Comparison of ENCODE assay signal across 8 cellular contexts in the genomic region with DNA sequence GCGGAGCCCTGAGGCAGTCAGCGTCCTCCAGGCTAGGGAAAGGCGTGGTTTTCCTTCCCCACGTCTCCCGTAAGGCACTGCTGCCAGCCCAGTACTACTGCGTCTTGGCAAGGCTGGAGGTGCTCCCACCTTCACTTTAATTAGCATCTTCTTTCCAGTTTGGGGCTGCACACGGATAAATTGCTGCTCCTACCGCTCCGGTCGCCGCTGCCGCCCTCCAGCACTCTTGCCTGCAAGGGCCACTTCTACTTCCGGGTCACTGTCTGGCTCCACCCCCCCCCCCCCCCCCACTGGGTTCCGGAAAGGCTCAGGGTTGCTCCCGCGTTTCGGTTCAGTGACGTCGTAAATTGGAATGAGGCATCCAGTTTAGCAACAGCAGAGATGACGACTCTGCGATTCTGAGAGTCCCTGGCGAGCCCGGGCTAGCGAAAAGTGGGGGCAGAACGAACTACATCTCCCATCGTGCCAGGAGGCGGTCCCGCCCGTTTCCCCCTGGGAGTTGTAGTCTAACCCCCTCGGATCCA. TPM values are rescaled to one million over a fixed set of nuclear protein-coding genes. Genes with fewer than 3 reads are reported as not detected.
A peak's percentile ranks its signal among the peaks of the same experiment; 100 is the strongest.
DNase-seq lines count a peak whose midpoint lies in the region; ATAC-seq, FAIRE-seq and TF ChIP-seq lines count a peak whose summit lies in the region.

A gene (minus strand): TSS at position 247 of the 524 bp plus-strand sequence. CDS start 100 bp downstream, at position 147.

- H3K36me3 ChIP-seq in SU-DHL-6 (ENCODE audit: low read length) (peaks cover 3% of the 10 kb centered on the region; the same call in 1 of the 2 replicates), pancreas (peaks cover 5 to 15% (median 11%) of the 10 kb centered on the region in 3 donors), thyroid gland (peaks cover 16 to 17% of the 10 kb centered on the region in 2 donors)

- ATAC-seq in HG02759 (IDR thresholded peaks at IDR 0.05; ENCODE audit: unreplicated experiment) (peak; percentile 80), Right ventricle myocardium inferior (peak; percentile 91), pancreas (peak; percentile 86 to 93 (median 92))
- ATAC-seq in activated naive CD8-positive, alpha-beta T cell treated with anti-CD3 and anti-CD28 coated beads, Interleukin-2, amount 10 ng/mL, durations not matched to agents 7 days and 5 days (ENCODE audit: low read depth): peak; percentile 82

- DNase-seq in GM12864 (ENCODE audit: low read depth) (peak; percentile 65), NCI-H1417 (lab: John Stamatoyannopoulos, UW) (peak; percentile 92 to 97 (median 96)), Right ventricle myocardium inferior (ENCODE audit: missing footprints) (peak; percentile 96), pancreas (peak; percentile 81 to 91 (median 86)), thyroid gland (peak; percentile 89 to 91)
- peak; percentile 86 for DNase-seq in activated naive CD8-positive, alpha-beta T cell treated with anti-CD3 and anti-CD28 coated beads, Interleukin-2, amount 10 ng/mL, durations not matched to agents 7 days and 5 days

- H3K9ac ChIP-seq in SU-DHL-6 (ENCODE audit: low read length): peak within 1 kb of the TSS; percentile 81

- TF ChIP-seq CTCF in GM12864 (IDR thresholded peaks at IDR 0.05; ENCODE audit: low read depth, low read length, missing control alignments): no peak
- no peak for TF ChIP-seq CTCF in SU-DHL-6 (IDR thresholded peaks at IDR 0.05; ENCODE audit: insufficient read depth, low read length, poor library complexity, severe bottlenecking)
- TF ChIP-seq CTCF in pancreas (IDR thresholded peaks at IDR 0.05): no peak
- TF ChIP-seq CTCF in thyroid gland (IDR thresholded peaks at IDR 0.05): peak in 1 of 6 experiments; percentile 5

- H3K27me3 Mint-ChIP-seq in activated naive CD8-positive, alpha-beta T cell treated with anti-CD3 and anti-CD28 coated beads, Interleukin-2, amount 10 ng/mL, durations not matched to agents 7 days and 5 days: no peaks in the 10 kb centered on the region

- WGBS in pancreas, 2 donors: 0% methylated on average over 30 of the region's 30 CpGs
- WGBS in thyroid gland, 2 donors: 0 to 1% methylated on average over 20 of the region's 30 CpGs

- H3K9me3 Mint-ChIP-seq in activated naive CD8-positive, alpha-beta T cell treated with anti-CD3 and anti-CD28 coated beads, Interleukin-2, amount 10 ng/mL, durations not matched to agents 7 days and 5 days: no peaks in the 10 kb centered on the region

- H3F3A ChIP-seq in SU-DHL-6 (ENCODE audit: insufficient read depth): peaks cover 20% of the 10 kb centered on the region; the same call in 1 of the 2 replicates

- H3K4me3 ChIP-seq in GM12864 (ENCODE audit: low read depth, low read length): peak within 1 kb of the TSS; percentile 83
- peak within 1 kb of the TSS; percentile 99 for H3K4me3 ChIP-seq in SU-DHL-6 (ENCODE audit: insufficient read depth, low read length, poor library complexity, severe bottlenecking)
- peak within 1 kb of the TSS; percentile 33 to 95 (median 76) for H3K4me3 ChIP-seq in pancreas
- H3K4me3 ChIP-seq in thyroid gland (replicated peaks in 1 of 3): peak within 1 kb of the TSS; percentile 56 to 92 (median 78)

- TF ChIP-seq POLR2A in thyroid gland (IDR thresholded peaks at IDR 0.05): peak in 1 of 2 donors; percentile 51

- no peaks in the 10 kb centered on the region for H3K9me3 ChIP-seq in SU-DHL-6 (ENCODE audit: insufficient read depth, low read length)
- no peaks in the 10 kb centered on the region for H3K9me3 ChIP-seq in pancreas
- H3K9me3 ChIP-seq in thyroid gland: no peaks in the 10 kb centered on the region

- peaks cover 38% of the 10 kb centered on the region for H3K4me1 Mint-ChIP-seq in activated naive CD8-positive, alpha-beta T cell treated with anti-CD3 and anti-CD28 coated beads, Interleukin-2, amount 10 ng/mL, durations not matched to agents 7 days and 5 days

- peak within 1 kb of the TSS; percentile 92 for H3K27ac Mint-ChIP-seq in activated naive CD8-positive, alpha-beta T cell treated with anti-CD3 and anti-CD28 coated beads, Interleukin-2, amount 10 ng/mL, durations not matched to agents 7 days and 5 days

- H3K4me1 ChIP-seq in pancreas (peaks cover 7 to 17% (median 13%) of the 10 kb centered on the region in 3 donors), thyroid gland (peaks cover 18 to 28% of the 10 kb centered on the region in 2 donors)

- no peak for FAIRE-seq in pancreas (lab: Jason Lieb, UNC)

- H3K4me2 ChIP-seq in SU-DHL-6 (ENCODE audit: low read depth, low read length, poor library complexity, severe bottlenecking): peak within 1 kb of the TSS; percentile 85

- POLR2A ChIA-PET in activated naive CD8-positive, alpha-beta T cell treated with anti-CD3 and anti-CD28 coated beads, Interleukin-2, amount 10 ng/mL, durations not matched to agents 7 days and 5 days (lab: Charles Lee): interaction anchor here (0.7 to 2.3 kb wide), 7 partner anchors 10 to 174 kb away, joined by 3 to 11 read pairs (median 6); a partner anchor contains a TSS

- peaks cover 21% of the 10 kb centered on the region for H3K36me3 Mint-ChIP-seq in activated naive CD8-positive, alpha-beta T cell treated with anti-CD3 and anti-CD28 coated beads, Interleukin-2, amount 10 ng/mL, durations not matched to agents 7 days and 5 days

- intact Hi-C loops in Right ventricle myocardium inferior (cut with DNase I): loop anchor here (2.0 kb wide), 1 partner anchor 15 kb away; a partner anchor contains a TSS
- intact Hi-C loops in pancreas (cut with DNase I): no loop called here
- intact Hi-C loops in thyroid gland (cut with DNase I): loop anchor here (10.0 kb wide), 1 partner anchor 203 kb away; no protein-coding TSS in a partner anchor

- peaks cover 54% of the 10 kb centered on the region for H3K79me2 ChIP-seq in SU-DHL-6 (ENCODE audit: insufficient read depth, low read length)

- H3K4me3 Mint-ChIP-seq in activated naive CD8-positive, alpha-beta T cell treated with anti-CD3 and anti-CD28 coated beads, Interleukin-2, amount 10 ng/mL, durations not matched to agents 7 days and 5 days: peak within 1 kb of the TSS; percentile 93

- H2AFZ ChIP-seq in SU-DHL-6 (ENCODE audit: low read depth, low read length, severe bottlenecking): peak within 1 kb of the TSS; percentile 93

- no peaks in the 10 kb centered on the region for H4K20me1 ChIP-seq in SU-DHL-6 (ENCODE audit: low read depth, low read length)

- H3K27ac ChIP-seq in SU-DHL-6 (ENCODE audit: low read depth, low read length): peak within 1 kb of the TSS; percentile 74
- H3K27ac ChIP-seq in pancreas: peak within 1 kb of the TSS; percentile 67 to 89 (median 76)
- H3K27ac ChIP-seq in thyroid gland: peak within 1 kb of the TSS; percentile 64 to 91 (median 85)

- H3K27me3 ChIP-seq in SU-DHL-6 (ENCODE audit: low read length) (no peaks in the 10 kb centered on the region), pancreas (no peaks in the 10 kb centered on the region), thyroid gland (no peaks in the 10 kb centered on the region)

- H3K9me2 ChIP-seq in SU-DHL-6 (replicated peaks; ENCODE audit: insufficient read depth, low read length): no peaks in the 10 kb centered on the region

RNA-seq across cellular contexts. Expression of the gene that starts here (rescaled TPM):
- 100 to 1,000 TPM; 179 to 196 TPM for total RNA-seq in activated naive CD8-positive, alpha-beta T cell treated with anti-CD3 and anti-CD28 coated beads, Interleukin-2, amount 10 ng/mL, durations not matched to agents 7 days and 5 days
- total RNA-seq in Right ventricle myocardium inferior (218 TPM), pancreas (10 to 100 TPM; 32.5 to 65.1 (median 46.9) TPM), thyroid gland (100 to 1,000 TPM; 149 to 317 (median 172) TPM)
- polyA plus RNA-seq in pancreas: 100 to 1,000 TPM in 1 of 2 donors, 10 to 100 TPM in 1; 62.8 to 118 TPM

Comparison
In these comparisons a context has a peak if more than half of its experiments do, and no peak if none do; other contexts are left out.
1. Peak in every context shown above with its lines: DNase-seq, ATAC-seq, H3K4me3 ChIP-seq and H3K27ac ChIP-seq.
2. intact Hi-C loops: an anchor here in Right ventricle myocardium inferior (2.0 kb wide) and thyroid gland (10.0 kb wide); none called in pancreas.